ENCODE assay signal across 8 cellular contexts in genomic region chr17:55743103-55743679, GRCh38. TPM values are rescaled to one million over a fixed set of nuclear protein-coding genes. Genes with fewer than 3 reads are reported as not detected.
A peak's percentile ranks its signal among the peaks of the same experiment; 100 is the strongest.
DNase-seq lines count a peak whose midpoint lies in the region; ATAC-seq, FAIRE-seq and TF ChIP-seq lines count a peak whose summit lies in the region.
"Had no signal": no experiment of that assay in that cellular context is flagged by ENCODE, and none has a peak within 500 bp of the region (broad histone marks: within the 10 kb centered on the region; RNA-seq: fewer than 3 reads in every experiment).

No MANE protein-coding gene starts in this region.

- intact Hi-C loops in pancreas (cut with DNase I) = no loop called here

- WGBS in pancreas, 2 donors = 19 to 25% methylated on average over 3 of the region's 3 CpGs

- no peak for FAIRE-seq in pancreas (lab: Jason Lieb, UNC)

- TF ChIP-seq POLR2A in Peyer's patch (IDR thresholded peaks at IDR 0.05) = no peak

- H3K4me3 ChIP-seq in Peyer's patch (no peak overlapping the region), pancreas (no peak overlapping the region)
- H3K4me3 ChIP-seq: SK-N-MC had no signal

- no peak for TF ChIP-seq CTCF in Peyer's patch (IDR thresholded peaks at IDR 0.05)
- TF ChIP-seq CTCF in pancreas (IDR thresholded peaks at IDR 0.05) = no peak
- TF ChIP-seq CTCF in GM13977 (IDR thresholded peaks at IDR 0.05; ENCODE audit: extremely low read depth, insufficient read depth, missing control alignments) = no peak

- ATAC-seq in GM19043 (IDR thresholded peaks at IDR 0.05; ENCODE audit: low read depth, unreplicated experiment) (peak; percentile 23), HG03060 (IDR thresholded peaks at IDR 0.05; ENCODE audit: low read depth, unreplicated experiment) (peak; percentile 27), pancreas (peak in 3 of 4 donors; percentile 69 to 77 (median 69))

- H3K27me3 ChIP-seq in Peyer's patch (no peaks in the 10 kb centered on the region), pancreas (peaks cover 0 to 3% (median 0%) of the 10 kb centered on the region in 4 donors)

- in situ Hi-C loops in GM13977 (cut with MboI; ENCODE audit: low pct_unique_long_range_greater_than_20kb, low sequenced_read_pairs, unreplicated experiment) = no loop called here

- DNase-seq in Peyer's patch = peak in 2 of 3 donors; percentile 71 to 92
- peak in 5 of 6 donors; percentile 28 to 62 (median 41) for DNase-seq in pancreas
- DNase-seq in activated CD4-positive, CD25-positive, alpha-beta regulatory T cell treated with anti-CD3 and anti-CD28 coated beads, Interleukin-2, amount 50 U/mL, for 72 hours = no peak
- DNase-seq in GM13977 (ENCODE audit: low spot score) = no peak
- DNase-seq in germinal center (ENCODE audit: low spot score) = no peak

- H3K4me1 ChIP-seq in Peyer's patch = no peaks in the 10 kb centered on the region
- no peaks in the 10 kb centered on the region for H3K4me1 ChIP-seq in pancreas

- H3K36me3 ChIP-seq in Peyer's patch = no peaks in the 10 kb centered on the region
- H3K36me3 ChIP-seq in pancreas = no peaks in the 10 kb centered on the region

- H3K27ac ChIP-seq in Peyer's patch (no peak overlapping the region), pancreas (no peak overlapping the region)
- H3K27ac ChIP-seq: SK-N-MC had no signal

- H3K9me3 ChIP-seq in Peyer's patch (no peaks in the 10 kb centered on the region), pancreas (no peaks in the 10 kb centered on the region)

RNA-seq across cellular contexts. Expression of gene PCTP, which starts 7.7 kb away (rescaled TPM):
- 10 to 100 TPM; 16.0 to 35.5 (median 26.5) TPM for total RNA-seq in Peyer's patch
- 1 to 10 TPM; 3.9 to 9.3 (median 6.3) TPM for total RNA-seq in pancreas
- 1 to 10 TPM; 6.3 to 8.5 TPM for polyA plus RNA-seq in pancreas

RNA-seq across cellular contexts. Expression of gene TMEM100, which starts 20.5 kb away (rescaled TPM):
- 10 to 100 TPM in 1 of 4 donors, 1 to 10 TPM in 3; 4.4 to 18.2 (median 4.8) TPM for total RNA-seq in Peyer's patch
- total RNA-seq in pancreas = 1 to 10 TPM in 3 of 6 donors, under 1 TPM in 3; 0.39 to 4.0 (median 1.2) TPM
- polyA plus RNA-seq in pancreas = 1 to 10 TPM; 2.2 to 4.1 TPM

Comparison
In these comparisons a context has a peak if more than half of its experiments do, and no peak if none do; other contexts are left out.
1. DNase-seq: peak in Peyer's patch (2 of 3) and pancreas (5 of 6); none in activated CD4-positive, CD25-positive, alpha-beta regulatory T cell treated with anti-CD3 and anti-CD28 coated beads, Interleukin-2, amount 50 U/mL, for 72 hours (single experiment), GM13977 (single experiment) and germinal center (single experiment).
2. Peak in every context shown above with its lines, with median percentiles within 50 percentile points of each other: ATAC-seq.